1 cellular context compared by ENCODE assay signal in genomic region chr7:76201732-76202665, GRCh38.
TF ChIP-seq lines count a peak whose summit lies in the region.

A gene with protein sequence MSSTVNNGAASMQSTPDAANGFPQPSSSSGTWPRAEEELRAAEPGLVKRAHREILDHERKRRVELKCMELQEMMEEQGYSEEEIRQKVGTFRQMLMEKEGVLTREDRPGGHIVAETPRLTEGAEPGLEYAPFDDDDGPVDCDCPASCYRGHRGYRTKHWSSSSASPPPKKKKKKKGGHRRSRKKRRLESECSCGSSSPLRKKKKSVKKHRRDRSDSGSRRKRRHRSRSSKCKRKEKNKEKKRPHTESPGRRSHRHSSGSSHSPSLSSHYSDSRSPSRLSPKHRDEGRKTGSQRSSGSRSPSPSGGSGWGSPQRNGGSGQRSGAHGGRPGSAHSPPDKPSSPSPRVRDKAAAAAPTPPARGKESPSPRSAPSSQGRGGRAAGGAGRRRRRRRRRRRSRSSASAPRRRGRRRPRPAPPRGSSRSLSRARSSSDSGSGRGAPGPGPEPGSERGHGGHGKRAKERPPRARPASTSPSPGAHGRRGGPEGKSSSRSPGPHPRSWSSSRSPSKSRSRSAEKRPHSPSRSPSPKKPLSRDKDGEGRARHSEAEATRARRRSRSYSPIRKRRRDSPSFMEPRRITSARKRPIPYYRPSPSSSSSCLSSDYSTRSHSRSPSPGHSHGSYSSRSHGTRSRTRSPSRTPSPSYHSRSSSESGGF (plus strand): TSS chr7:76201896. CDS start chr7:76235067, 33,171 bp downstream.

TF ChIP-seq in A549, 52 proteins besides CTCF, POLR2A, EP300 and RAD21 (continued from another document):
- TF ChIP-seq ZSCAN20 (CRISPR knock-in tag; IDR thresholded peaks at IDR 0.05) (peak; percentile 84; the same call in 1 of the 2 replicates), BCL3 (IDR thresholded peaks at IDR 0.05) (no peak), FOSL2 (IDR thresholded peaks at IDR 0.05) (no peak), FOSL2 (CRISPR knock-in tag; IDR thresholded peaks at IDR 0.05) (peak; percentile 28; the same call in 1 of the 2 replicates), HEYL (CRISPR knock-in tag; IDR thresholded peaks at IDR 0.05) (0 out of 2 replicates have a peak, but pooled peaks have one; percentile 60), JUN (IDR thresholded peaks at IDR 0.05) (peak in 1 of 2 experiments; percentile 64; a peak in 1 of 5 replicates), MAX (IDR thresholded peaks at IDR 0.05) (peak; percentile 62), GATA3 (IDR thresholded peaks at IDR 0.05; ENCODE audit: borderline replicate concordance) (peak; percentile 24; the same call in 1 of the 2 replicates)
